In genomic region chr17:63434951-63435571, GRCh38 we compare ENCODE assay signal across 7 cellular contexts. TPM values are rescaled to one million over a fixed set of nuclear protein-coding genes. Genes with fewer than 3 reads are reported as not detected.
DNase-seq lines count a peak whose midpoint lies in the region; ATAC-seq, FAIRE-seq and TF ChIP-seq lines count a peak whose summit lies in the region.

No MANE protein-coding gene starts in this region.

- peak; percentile 80 to 84 for ATAC-seq in lower lobe of right lung
- no peak for ATAC-seq in GM21723 (IDR thresholded peaks at IDR 0.05; ENCODE audit: unreplicated experiment)
- no peak for ATAC-seq in HG02884 (IDR thresholded peaks at IDR 0.05; ENCODE audit: unreplicated experiment)

- no peak overlapping the region for H3K4me3 ChIP-seq in lower lobe of right lung

- H3K27ac ChIP-seq in lower lobe of right lung: peak overlapping the region; percentile 59

- peaks cover 82% of the 10 kb centered on the region for H3K4me1 ChIP-seq in lower lobe of right lung

- FAIRE-seq in RCC 7860 (lab: Jason Lieb, UNC): peak; percentile 35

- peaks cover 7% of the 10 kb centered on the region for H3K36me3 ChIP-seq in lower lobe of right lung

- intact Hi-C loops in lower lobe of right lung (cut with DNase I): no loop called here

- TF ChIP-seq CTCF in lower lobe of right lung (IDR thresholded peaks at IDR 0.05): peak; percentile 21

- H3K27me3 ChIP-seq in lower lobe of right lung (ENCODE audit: low read depth): no peaks in the 10 kb centered on the region

- no peaks in the 10 kb centered on the region for H3K9me3 ChIP-seq in lower lobe of right lung

- DNase-seq in H4 (ENCODE audit: low spot score) (peak; percentile 90), RCC 7860 (ENCODE audit: low spot score) (peak; percentile 76), cerebellum (ENCODE audit: low spot score) (peak; percentile 38), lower lobe of right lung (peak; percentile 89), dedifferentiated amniotic fluid mesenchymal stem cell (ENCODE audit: extremely low spot score) (no peak)

RNA-seq across cellular contexts. Expression of gene CYB561, which starts 11.0 kb away (rescaled TPM):
- 29.1 and 30.9 TPM in 2 replicates for total RNA-seq in H4 (2014; rRNA removed; shearing (Covaris generic))
- total RNA-seq in cerebellum (19.0 TPM), lower lobe of right lung (49.9 TPM)

RNA-seq across cellular contexts. Expression of gene ACE, which starts 41.8 kb away (rescaled TPM):
- total RNA-seq in H4 (2014; rRNA removed; shearing (Covaris generic)): not detected in 2 replicates
- total RNA-seq in cerebellum: 7.3 TPM
- total RNA-seq in lower lobe of right lung: 90.7 TPM

Comparison
In these comparisons a context has a peak if more than half of its experiments do, and no peak if none do; other contexts are left out.
1. ATAC-seq: peak in lower lobe of right lung (2 of 2); none in GM21723 (single experiment) and HG02884 (single experiment).
2. RNA of gene ACE, which starts 41.8 kb away (total RNA-seq): 90.7 TPM in lower lobe of right lung (single experiment); 7.3 TPM in cerebellum (single experiment) and not detected in H4; every median in the first group is over 10 times any median in the second.